Comparison of ENCODE assay signal across 19 cellular contexts in genomic region chr19:28028881-28029280, GRCh38.
DNase-seq lines count a peak whose midpoint lies in the region; ATAC-seq, FAIRE-seq and TF ChIP-seq lines count a peak whose summit lies in the region.
"Had no signal": no experiment of that assay in that cellular context is flagged by ENCODE, and none has a peak within 500 bp of the region (broad histone marks: within the 10 kb centered on the region; RNA-seq: fewer than 3 reads in every experiment).

No MANE protein-coding gene starts in this region.

- no peaks in the 10 kb centered on the region for H3K9me3 ChIP-seq in pancreas

- H3K9me3 Mint-ChIP-seq in stimulated activated naive B cell treated with anti-CD40 and anti-IgM and Interleukin-4, amounts not matched to agents 10 μg/mL and 1 μg/mL and 100 μg/mL, for 72 hours: peaks cover 8 to 11% of the 10 kb centered on the region in 2 donors
- peaks cover 6 to 17% of the 10 kb centered on the region in 2 donors for H3K9me3 Mint-ChIP-seq in activated naive CD4-positive, alpha-beta T cell treated with anti-CD3 and anti-CD28 coated beads, Interleukin-2, amount 50 U/mL, for 72 hours

- H3K4me1 ChIP-seq in pancreas: no peaks in the 10 kb centered on the region
- H3K4me1 ChIP-seq: BLaER1, Caco-2 had no signal

- no peaks in the 10 kb centered on the region for H3K27me3 Mint-ChIP-seq in stimulated activated naive B cell treated with anti-CD40 and anti-IgM and Interleukin-4, amounts not matched to agents 10 μg/mL and 1 μg/mL and 100 μg/mL, for 72 hours
- H3K27me3 Mint-ChIP-seq: B cell; CD4-positive, CD25-positive, alpha-beta regulatory T cell had no signal

- TF ChIP-seq CTCF in LNCaP clone FGC (IDR thresholded peaks at IDR 0.05; ENCODE audit: control insufficient read depth, extremely low read depth, insufficient read depth) (no peak), pancreas (IDR thresholded peaks at IDR 0.05) (no peak)

- no peaks in the 10 kb centered on the region for H3K27me3 ChIP-seq in pancreas
- H3K27me3 ChIP-seq: BLaER1 had no signal

- no peak overlapping the region for H3K27ac ChIP-seq in pancreas
- H3K27ac ChIP-seq: BLaER1, C4-2B had no signal

- no peaks in the 10 kb centered on the region for H3K4me1 Mint-ChIP-seq in stimulated activated naive B cell treated with anti-CD40 and anti-IgM and Interleukin-4, amounts not matched to agents 10 μg/mL and 1 μg/mL and 100 μg/mL, for 72 hours
- H3K4me1 Mint-ChIP-seq: B cell; CD4-positive, CD25-positive, alpha-beta regulatory T cell had no signal

- H3K27ac Mint-ChIP-seq in stimulated activated naive B cell treated with anti-CD40 and anti-IgM and Interleukin-4, amounts not matched to agents 10 μg/mL and 1 μg/mL and 100 μg/mL, for 72 hours: no peak overlapping the region
- H3K27ac Mint-ChIP-seq in activated naive CD4-positive, alpha-beta T cell treated with anti-CD3 and anti-CD28 coated beads, Interleukin-2, amount 50 U/mL, for 72 hours: no peak overlapping the region
- H3K27ac Mint-ChIP-seq: B cell; CD4-positive, CD25-positive, alpha-beta regulatory T cell; CD8-positive, alpha-beta T cell; GM23338; H9 had no signal

- FAIRE-seq in pancreas (lab: Jason Lieb, UNC): peak; percentile 77
- FAIRE-seq: GM12892 had no signal

- peak; percentile 38 for DNase-seq in LNCaP clone FGC (ENCODE audit: low read depth)
- DNase-seq in RKO (ENCODE audit: low spot score): peak; percentile 27
- DNase-seq in pancreas: no peak
- no peak for DNase-seq in stimulated activated naive B cell treated with anti-CD40 and anti-IgM and Interleukin-4, amounts not matched to agents 10 μg/mL and 1 μg/mL and 100 μg/mL, for 72 hours
- DNase-seq in activated naive CD4-positive, alpha-beta T cell treated with Interleukin-2 at 50 U/mL for 16 hours: no peak
- DNase-seq in activated naive CD4-positive, alpha-beta T cell treated with anti-CD3 and anti-CD28 coated beads, Interleukin-2, amount 50 U/mL, for 72 hours (ENCODE audit: low spot score in 2 of 2): no peak
- DNase-seq: Caco-2; CD4-positive, CD25-positive, alpha-beta regulatory T cell; CD8-positive, alpha-beta T cell; DMS153; DND-41; H9 had no signal

- intact Hi-C loops in pancreas (cut with DNase I): no loop called here

- H3K4me3 ChIP-seq in LNCaP clone FGC (ENCODE audit: low read depth, low read length) (no peak overlapping the region), pancreas (no peak overlapping the region)
- H3K4me3 ChIP-seq: BLaER1, GM23338 had no signal

- 25 to 34% methylated on average over 1 of the region's 1 CpG for WGBS in pancreas, 2 donors

- no peak overlapping the region for H3K4me3 Mint-ChIP-seq in stimulated activated naive B cell treated with anti-CD40 and anti-IgM and Interleukin-4, amounts not matched to agents 10 μg/mL and 1 μg/mL and 100 μg/mL, for 72 hours
- H3K4me3 Mint-ChIP-seq: B cell; CD4-positive, CD25-positive, alpha-beta regulatory T cell; CD8-positive, alpha-beta T cell; GM23338; H9 had no signal

- ATAC-seq in pancreas: no peak
- ATAC-seq in stimulated activated naive B cell treated with anti-CD40 and anti-IgM and Interleukin-4, amounts not matched to agents 10 μg/mL and 1 μg/mL and 100 μg/mL, for 72 hours (replicated peaks): no peak
- ATAC-seq in HG03442 (IDR thresholded peaks at IDR 0.05; ENCODE audit: unreplicated experiment): no peak
- ATAC-seq in activated naive CD4-positive, alpha-beta T cell treated with anti-CD3 and anti-CD28 coated beads, Interleukin-2, amount 50 U/mL, for 72 hours: no peak
- ATAC-seq: CD8-positive, alpha-beta T cell; GM23338; HCT116 had no signal

- H3K36me3 ChIP-seq in pancreas: no peaks in the 10 kb centered on the region
- H3K36me3 ChIP-seq: BLaER1 had no signal

- no peaks in the 10 kb centered on the region for H3K36me3 Mint-ChIP-seq in stimulated activated naive B cell treated with anti-CD40 and anti-IgM and Interleukin-4, amounts not matched to agents 10 μg/mL and 1 μg/mL and 100 μg/mL, for 72 hours
- peaks cover 5 to 6% of the 10 kb centered on the region in 2 donors for H3K36me3 Mint-ChIP-seq in activated naive CD4-positive, alpha-beta T cell treated with anti-CD3 and anti-CD28 coated beads, Interleukin-2, amount 50 U/mL, for 72 hours
- H3K36me3 Mint-ChIP-seq: CD4-positive, CD25-positive, alpha-beta regulatory T cell; CD8-positive, alpha-beta T cell had no signal

Comparison
In these comparisons a context has a peak if more than half of its experiments do, and no peak if none do; other contexts are left out.
1. DNase-seq: peak in LNCaP clone FGC (single experiment) and RKO (single experiment); none in pancreas (0 of 6), stimulated activated naive B cell treated with anti-CD40 and anti-IgM and Interleukin-4, amounts not matched to agents 10 μg/mL and 1 μg/mL and 100 μg/mL, for 72 hours (single experiment), activated naive CD4-positive, alpha-beta T cell treated with Interleukin-2 at 50 U/mL for 16 hours (single experiment) and activated naive CD4-positive, alpha-beta T cell treated with anti-CD3 and anti-CD28 coated beads, Interleukin-2, amount 50 U/mL, for 72 hours (0 of 2).